In the genomic region with DNA sequence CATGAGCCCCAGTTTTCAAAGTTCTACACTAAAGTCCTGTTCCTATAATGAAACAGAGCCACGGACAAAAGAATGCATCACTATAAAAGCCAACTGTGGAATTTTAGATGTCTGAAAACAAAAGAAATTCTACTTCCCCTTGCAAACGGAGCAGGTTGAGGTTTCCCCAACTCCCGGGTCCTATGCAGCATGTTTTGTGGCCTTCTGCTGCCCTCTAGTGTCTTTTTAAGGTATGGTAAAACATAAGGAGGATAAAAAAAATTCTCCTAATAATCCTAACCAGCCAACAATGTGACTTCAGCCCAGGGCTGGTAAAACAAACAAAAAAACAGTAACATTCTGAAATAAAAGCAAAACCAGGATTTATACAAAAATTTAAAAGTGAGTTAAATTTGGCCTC, we compare ENCODE assay signal across 8 cellular contexts.
DNase-seq lines count a peak whose midpoint lies in the region; ATAC-seq and TF ChIP-seq lines count a peak whose summit lies in the region.

No MANE protein-coding gene starts in this region.

- H3K27ac Mint-ChIP-seq in activated naive CD4-positive, alpha-beta T cell treated with anti-CD3 and anti-CD28 coated beads, Interleukin-2, amount 10 ng/mL, durations not matched to agents 7 days and 5 days, result no peak overlapping the region

- H3K4me3 Mint-ChIP-seq in activated naive CD4-positive, alpha-beta T cell treated with anti-CD3 and anti-CD28 coated beads, Interleukin-2, amount 10 ng/mL, durations not matched to agents 7 days and 5 days, result no peak overlapping the region

- DNase-seq in NCI-H524 (lab: John Stamatoyannopoulos, UW) (peak; percentile 44 to 80), NCI-H524 treated with DMSO at 0.1 percent for 48 hours (lab: John Stamatoyannopoulos, UW) (no peak), GM20000 (ENCODE audit: low spot score) (peak; percentile 56), NCI-H446 treated with DMSO at 0.1 percent for 48 hours (lab: John Stamatoyannopoulos, UW) (peak; percentile 32), cardiac muscle cell (ENCODE audit: low read depth in 1 of 2, low spot score in 1 of 2) (peak; percentile 72 to 73), retinal pigment epithelial cell (ENCODE audit: low read depth) (peak; percentile 20)
- DNase-seq in activated naive CD4-positive, alpha-beta T cell treated with anti-CD3 and anti-CD28 coated beads, Interleukin-2, amount 10 ng/mL, durations not matched to agents 7 days and 5 days, result peak; percentile 37

- TF ChIP-seq CTCF in GM20000 (IDR thresholded peaks at IDR 0.05; ENCODE audit: extremely low read depth, missing control alignments) (peak; percentile 48), cardiac muscle cell (IDR thresholded peaks at IDR 0.05; ENCODE audit: low read depth, low read length) (peak; percentile 70), retinal pigment epithelial cell (conservative IDR thresholded peaks at IDR 0.05; ENCODE audit: low read depth, low read length) (peak; percentile 66)

- H3K4me3 ChIP-seq in cardiac muscle cell, result no peak overlapping the region
- peak overlapping the region; percentile 16 for H3K4me3 ChIP-seq in retinal pigment epithelial cell (ENCODE audit: low read length)

- H3K36me3 Mint-ChIP-seq in activated naive CD4-positive, alpha-beta T cell treated with anti-CD3 and anti-CD28 coated beads, Interleukin-2, amount 10 ng/mL, durations not matched to agents 7 days and 5 days, result no peaks in the 10 kb centered on the region

- CTCF ChIA-PET in activated naive CD4-positive, alpha-beta T cell treated with anti-CD3 and anti-CD28 coated beads, Interleukin-2, amount 10 ng/mL, durations not matched to agents 7 days and 5 days (lab: Charles Lee), result interaction anchor here (0.6 to 2.3 kb wide), 5 partner anchors 12 to 1546 kb away, joined by 3 to 7 read pairs (median 5); no protein-coding TSS in a partner anchor

- H3K4me1 ChIP-seq in cardiac muscle cell (ENCODE audit: low read depth), result peaks cover 4% of the 10 kb centered on the region

- no peaks in the 10 kb centered on the region for H3K36me3 ChIP-seq in cardiac muscle cell

- ATAC-seq in HG03460 (IDR thresholded peaks at IDR 0.05; ENCODE audit: unreplicated experiment), result peak; percentile 86

- no peaks in the 10 kb centered on the region for H3K27me3 Mint-ChIP-seq in activated naive CD4-positive, alpha-beta T cell treated with anti-CD3 and anti-CD28 coated beads, Interleukin-2, amount 10 ng/mL, durations not matched to agents 7 days and 5 days

- no peaks in the 10 kb centered on the region for H3K9me3 Mint-ChIP-seq in activated naive CD4-positive, alpha-beta T cell treated with anti-CD3 and anti-CD28 coated beads, Interleukin-2, amount 10 ng/mL, durations not matched to agents 7 days and 5 days

- peaks cover 2% of the 10 kb centered on the region for H3K4me1 Mint-ChIP-seq in activated naive CD4-positive, alpha-beta T cell treated with anti-CD3 and anti-CD28 coated beads, Interleukin-2, amount 10 ng/mL, durations not matched to agents 7 days and 5 days

- H3K27me3 ChIP-seq in cardiac muscle cell, result no peaks in the 10 kb centered on the region

- H3K27ac ChIP-seq in cardiac muscle cell, result no peak overlapping the region

- H3K9me3 ChIP-seq in cardiac muscle cell (ENCODE audit: low read depth), result no peaks in the 10 kb centered on the region
